ENCODE assay signal across 2 cellular contexts in the genomic region with DNA sequence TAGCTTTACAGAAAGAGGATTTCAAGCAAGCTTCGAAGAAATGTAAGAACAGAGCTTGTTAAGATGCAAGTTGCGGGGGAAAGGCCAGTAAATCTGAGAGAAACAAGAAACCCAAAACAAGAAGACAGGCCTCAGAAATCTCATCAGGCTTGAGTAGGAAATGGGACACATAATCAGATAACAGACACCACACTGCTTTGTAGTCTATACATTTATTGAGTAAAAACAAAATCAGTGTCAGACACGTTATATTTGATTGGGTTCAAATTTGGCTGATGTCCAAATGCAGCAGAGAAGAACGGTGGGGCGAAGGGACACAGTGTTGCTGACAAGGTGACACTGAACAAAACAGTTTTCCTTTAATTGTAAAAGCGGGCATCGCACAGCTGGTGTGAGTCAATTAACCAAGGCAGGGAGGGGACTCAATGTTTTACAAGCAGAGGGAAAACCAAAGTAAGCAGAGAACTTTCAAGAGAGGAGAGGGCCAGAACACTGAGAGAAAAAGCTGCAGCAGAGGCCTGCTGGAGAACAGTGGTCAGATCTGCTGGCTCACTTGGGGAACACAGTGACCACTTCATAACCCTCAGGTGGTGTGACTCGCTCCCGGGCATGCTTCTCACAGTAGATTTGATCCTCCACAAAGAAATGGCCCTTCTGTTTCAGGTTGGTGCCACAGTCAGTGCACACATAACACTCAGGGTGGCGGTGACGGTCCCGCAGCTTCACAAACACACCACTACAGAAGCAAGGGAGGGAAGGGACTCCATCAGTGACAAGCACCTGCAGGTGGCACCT.
TF ChIP-seq lines count a peak whose summit lies in the region.

No MANE protein-coding gene starts in this region.

TF ChIP-seq in A549, 52 proteins besides CTCF, POLR2A, EP300 and RAD21:
- TF ChIP-seq ZFP36 (IDR thresholded peaks at IDR 0.05; ENCODE audit: borderline replicate concordance, partially characterized antibody) = no peak
- TF ChIP-seq NR3C1 (IDR thresholded peaks at IDR 0.05) = no peak
- no peak for TF ChIP-seq HOXB13 (CRISPR knock-in tag; IDR thresholded peaks at IDR 0.05; ENCODE audit: low read depth)
- TF ChIP-seq, protein P1, sequence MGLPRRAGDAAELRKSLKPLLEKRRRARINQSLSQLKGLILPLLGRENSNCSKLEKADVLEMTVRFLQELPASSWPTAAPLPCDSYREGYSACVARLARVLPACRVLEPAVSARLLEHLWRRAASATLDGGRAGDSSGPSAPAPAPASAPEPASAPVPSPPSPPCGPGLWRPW (IDR thresholded peaks at IDR 0.05) = no peak
- TF ChIP-seq CBX8 (IDR thresholded peaks at IDR 0.05) = no peak
- no peak for TF ChIP-seq TFCP2L1 (CRISPR knock-in tag; IDR thresholded peaks at IDR 0.05)
- TF ChIP-seq BHLHE40 (IDR thresholded peaks at IDR 0.05; ENCODE audit: low read depth, low read length) = no peak
- TF ChIP-seq NPAS2 (CRISPR knock-in tag; IDR thresholded peaks at IDR 0.05; ENCODE audit: borderline replicate concordance) = no peak
- TF ChIP-seq FOSB (CRISPR knock-in tag; IDR thresholded peaks at IDR 0.05) = no peak
- no peak for TF ChIP-seq POLR2AphosphoS2 (conservative IDR thresholded peaks at IDR 0.05; ENCODE audit: low read length)
- no peak for TF ChIP-seq FOXS1 (CRISPR knock-in tag; IDR thresholded peaks at IDR 0.05)
- TF ChIP-seq ZNF302 (CRISPR knock-in tag; IDR thresholded peaks at IDR 0.05) = no peak
- no peak for TF ChIP-seq SREBF2 (IDR thresholded peaks at IDR 0.05)
- no peak for TF ChIP-seq NFE2L2 (conservative IDR thresholded peaks at IDR 0.05; ENCODE audit: low read length)
- no peak for TF ChIP-seq EHMT2 (IDR thresholded peaks at IDR 0.05; ENCODE audit: low read depth)
- TF ChIP-seq ZC3H11A (IDR thresholded peaks at IDR 0.05) = no peak
- no peak for TF ChIP-seq FOSL2 (IDR thresholded peaks at IDR 0.05)
- TF ChIP-seq FOSL2 (CRISPR knock-in tag; IDR thresholded peaks at IDR 0.05) = no peak
TF ChIP-seq in A549: peak in this region for 0.

TF ChIP-seq in GM23338, 12 proteins besides CTCF, POLR2A, EP300 and RAD21:
- no peak for TF ChIP-seq JUNB (IDR thresholded peaks at IDR 0.05; ENCODE audit: unreplicated experiment)
- no peak for TF ChIP-seq CREB1 (CRISPR knock-in tag; IDR thresholded peaks at IDR 0.05; ENCODE audit: low read depth)
- no peak for TF ChIP-seq POLR2AphosphoS5 (IDR thresholded peaks at IDR 0.05; ENCODE audit: low read depth)
- TF ChIP-seq, protein P2, sequence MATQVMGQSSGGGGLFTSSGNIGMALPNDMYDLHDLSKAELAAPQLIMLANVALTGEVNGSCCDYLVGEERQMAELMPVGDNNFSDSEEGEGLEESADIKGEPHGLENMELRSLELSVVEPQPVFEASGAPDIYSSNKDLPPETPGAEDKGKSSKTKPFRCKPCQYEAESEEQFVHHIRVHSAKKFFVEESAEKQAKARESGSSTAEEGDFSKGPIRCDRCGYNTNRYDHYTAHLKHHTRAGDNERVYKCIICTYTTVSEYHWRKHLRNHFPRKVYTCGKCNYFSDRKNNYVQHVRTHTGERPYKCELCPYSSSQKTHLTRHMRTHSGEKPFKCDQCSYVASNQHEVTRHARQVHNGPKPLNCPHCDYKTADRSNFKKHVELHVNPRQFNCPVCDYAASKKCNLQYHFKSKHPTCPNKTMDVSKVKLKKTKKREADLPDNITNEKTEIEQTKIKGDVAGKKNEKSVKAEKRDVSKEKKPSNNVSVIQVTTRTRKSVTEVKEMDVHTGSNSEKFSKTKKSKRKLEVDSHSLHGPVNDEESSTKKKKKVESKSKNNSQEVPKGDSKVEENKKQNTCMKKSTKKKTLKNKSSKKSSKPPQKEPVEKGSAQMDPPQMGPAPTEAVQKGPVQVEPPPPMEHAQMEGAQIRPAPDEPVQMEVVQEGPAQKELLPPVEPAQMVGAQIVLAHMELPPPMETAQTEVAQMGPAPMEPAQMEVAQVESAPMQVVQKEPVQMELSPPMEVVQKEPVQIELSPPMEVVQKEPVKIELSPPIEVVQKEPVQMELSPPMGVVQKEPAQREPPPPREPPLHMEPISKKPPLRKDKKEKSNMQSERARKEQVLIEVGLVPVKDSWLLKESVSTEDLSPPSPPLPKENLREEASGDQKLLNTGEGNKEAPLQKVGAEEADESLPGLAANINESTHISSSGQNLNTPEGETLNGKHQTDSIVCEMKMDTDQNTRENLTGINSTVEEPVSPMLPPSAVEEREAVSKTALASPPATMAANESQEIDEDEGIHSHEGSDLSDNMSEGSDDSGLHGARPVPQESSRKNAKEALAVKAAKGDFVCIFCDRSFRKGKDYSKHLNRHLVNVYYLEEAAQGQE (IDR thresholded peaks at IDR 0.05; ENCODE audit: unreplicated experiment) = no peak
- no peak for TF ChIP-seq EZH2phosphoT487 (IDR thresholded peaks at IDR 0.05; ENCODE audit: unreplicated experiment)
- TF ChIP-seq NANOG (IDR thresholded peaks at IDR 0.05; ENCODE audit: borderline replicate concordance) = no peak
- TF ChIP-seq ZNF331 (CRISPR knock-in tag; IDR thresholded peaks at IDR 0.05; ENCODE audit: low read depth) = no peak
- TF ChIP-seq EZH2 (IDR thresholded peaks at IDR 0.05; ENCODE audit: low read depth, unreplicated experiment) = no peak
- TF ChIP-seq, protein P3, sequence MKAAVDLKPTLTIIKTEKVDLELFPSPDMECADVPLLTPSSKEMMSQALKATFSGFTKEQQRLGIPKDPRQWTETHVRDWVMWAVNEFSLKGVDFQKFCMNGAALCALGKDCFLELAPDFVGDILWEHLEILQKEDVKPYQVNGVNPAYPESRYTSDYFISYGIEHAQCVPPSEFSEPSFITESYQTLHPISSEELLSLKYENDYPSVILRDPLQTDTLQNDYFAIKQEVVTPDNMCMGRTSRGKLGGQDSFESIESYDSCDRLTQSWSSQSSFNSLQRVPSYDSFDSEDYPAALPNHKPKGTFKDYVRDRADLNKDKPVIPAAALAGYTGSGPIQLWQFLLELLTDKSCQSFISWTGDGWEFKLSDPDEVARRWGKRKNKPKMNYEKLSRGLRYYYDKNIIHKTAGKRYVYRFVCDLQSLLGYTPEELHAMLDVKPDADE (IDR thresholded peaks at IDR 0.05) = no peak
- TF ChIP-seq, protein P4, sequence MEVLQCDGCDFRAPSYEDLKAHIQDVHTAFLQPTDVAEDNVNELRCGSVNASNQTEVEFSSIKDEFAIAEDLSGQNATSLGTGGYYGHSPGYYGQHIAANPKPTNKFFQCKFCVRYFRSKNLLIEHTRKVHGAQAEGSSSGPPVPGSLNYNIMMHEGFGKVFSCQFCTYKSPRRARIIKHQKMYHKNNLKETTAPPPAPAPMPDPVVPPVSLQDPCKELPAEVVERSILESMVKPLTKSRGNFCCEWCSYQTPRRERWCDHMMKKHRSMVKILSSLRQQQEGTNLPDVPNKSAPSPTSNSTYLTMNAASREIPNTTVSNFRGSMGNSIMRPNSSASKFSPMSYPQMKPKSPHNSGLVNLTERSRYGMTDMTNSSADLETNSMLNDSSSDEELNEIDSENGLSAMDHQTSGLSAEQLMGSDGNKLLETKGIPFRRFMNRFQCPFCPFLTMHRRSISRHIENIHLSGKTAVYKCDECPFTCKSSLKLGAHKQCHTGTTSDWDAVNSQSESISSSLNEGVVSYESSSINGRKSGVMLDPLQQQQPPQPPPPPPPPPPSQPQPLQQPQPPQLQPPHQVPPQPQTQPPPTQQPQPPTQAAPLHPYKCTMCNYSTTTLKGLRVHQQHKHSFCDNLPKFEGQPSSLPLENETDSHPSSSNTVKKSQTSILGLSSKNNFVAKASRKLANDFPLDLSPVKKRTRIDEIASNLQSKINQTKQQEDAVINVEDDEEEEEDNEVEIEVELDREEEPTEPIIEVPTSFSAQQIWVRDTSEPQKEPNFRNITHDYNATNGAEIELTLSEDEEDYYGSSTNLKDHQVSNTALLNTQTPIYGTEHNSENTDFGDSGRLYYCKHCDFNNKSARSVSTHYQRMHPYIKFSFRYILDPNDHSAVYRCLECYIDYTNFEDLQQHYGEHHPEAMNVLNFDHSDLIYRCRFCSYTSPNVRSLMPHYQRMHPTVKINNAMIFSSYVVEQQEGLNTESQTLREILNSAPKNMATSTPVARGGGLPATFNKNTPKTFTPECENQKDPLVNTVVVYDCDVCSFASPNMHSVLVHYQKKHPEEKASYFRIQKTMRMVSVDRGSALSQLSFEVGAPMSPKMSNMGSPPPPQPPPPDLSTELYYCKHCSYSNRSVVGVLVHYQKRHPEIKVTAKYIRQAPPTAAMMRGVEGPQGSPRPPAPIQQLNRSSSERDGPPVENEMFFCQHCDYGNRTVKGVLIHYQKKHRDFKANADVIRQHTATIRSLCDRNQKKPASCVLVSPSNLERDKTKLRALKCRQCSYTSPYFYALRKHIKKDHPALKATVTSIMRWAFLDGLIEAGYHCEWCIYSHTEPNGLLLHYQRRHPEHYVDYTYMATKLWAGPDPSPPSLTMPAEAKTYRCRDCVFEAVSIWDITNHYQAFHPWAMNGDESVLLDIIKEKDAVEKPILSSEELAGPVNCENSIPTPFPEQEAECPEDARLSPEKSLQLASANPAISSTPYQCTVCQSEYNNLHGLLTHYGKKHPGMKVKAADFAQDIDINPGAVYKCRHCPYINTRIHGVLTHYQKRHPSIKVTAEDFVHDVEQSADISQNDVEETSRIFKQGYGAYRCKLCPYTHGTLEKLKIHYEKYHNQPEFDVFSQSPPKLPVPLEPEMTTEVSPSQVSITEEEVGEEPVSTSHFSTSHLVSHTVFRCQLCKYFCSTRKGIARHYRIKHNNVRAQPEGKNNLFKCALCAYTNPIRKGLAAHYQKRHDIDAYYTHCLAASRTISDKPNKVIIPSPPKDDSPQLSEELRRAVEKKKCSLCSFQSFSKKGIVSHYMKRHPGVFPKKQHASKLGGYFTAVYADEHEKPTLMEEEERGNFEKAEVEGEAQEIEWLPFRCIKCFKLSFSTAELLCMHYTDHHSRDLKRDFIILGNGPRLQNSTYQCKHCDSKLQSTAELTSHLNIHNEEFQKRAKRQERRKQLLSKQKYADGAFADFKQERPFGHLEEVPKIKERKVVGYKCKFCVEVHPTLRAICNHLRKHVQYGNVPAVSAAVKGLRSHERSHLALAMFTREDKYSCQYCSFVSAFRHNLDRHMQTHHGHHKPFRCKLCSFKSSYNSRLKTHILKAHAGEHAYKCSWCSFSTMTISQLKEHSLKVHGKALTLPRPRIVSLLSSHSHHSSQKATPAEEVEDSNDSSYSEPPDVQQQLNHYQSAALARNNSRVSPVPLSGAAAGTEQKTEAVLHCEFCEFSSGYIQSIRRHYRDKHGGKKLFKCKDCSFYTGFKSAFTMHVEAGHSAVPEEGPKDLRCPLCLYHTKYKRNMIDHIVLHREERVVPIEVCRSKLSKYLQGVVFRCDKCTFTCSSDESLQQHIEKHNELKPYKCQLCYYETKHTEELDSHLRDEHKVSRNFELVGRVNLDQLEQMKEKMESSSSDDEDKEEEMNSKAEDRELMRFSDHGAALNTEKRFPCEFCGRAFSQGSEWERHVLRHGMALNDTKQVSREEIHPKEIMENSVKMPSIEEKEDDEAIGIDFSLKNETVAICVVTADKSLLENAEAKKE (CRISPR knock-in tag; IDR thresholded peaks at IDR 0.05) = no peak
- no peak for TF ChIP-seq ZNF114 (CRISPR knock-in tag; IDR thresholded peaks at IDR 0.05)
- TF ChIP-seq STAT1 (IDR thresholded peaks at IDR 0.05; ENCODE audit: unreplicated experiment) = no peak
